Comparison of ENCODE assay signal across 11 cellular contexts in genomic region chr11:69123593-69124545, GRCh38. TPM values are rescaled to one million over a fixed set of nuclear protein-coding genes. Genes with fewer than 3 reads are reported as not detected.
A peak's percentile ranks its signal among the peaks of the same experiment; 100 is the strongest.
DNase-seq lines count a peak whose midpoint lies in the region; ATAC-seq, FAIRE-seq and TF ChIP-seq lines count a peak whose summit lies in the region.
"Had no signal": no experiment of that assay in that cellular context is flagged by ENCODE, and none has a peak within 500 bp of the region (broad histone marks: within the 10 kb centered on the region; RNA-seq: fewer than 3 reads in every experiment).

No MANE protein-coding gene starts in this region.

- FAIRE-seq in kidney (lab: Jason Lieb, UNC), result no peak

- intact Hi-C loops in heart left ventricle (cut with DNase I), result loop anchor here in 5 of 10 donors (5.0 to 10.0 kb wide), 5 partner anchors 161 to 518 kb away; partner anchors contain the start of genes CCND1 (in 2 of the 5) and MYEOV (in 1 of the 5)
- intact Hi-C loops in left cardiac atrium (cut with DNase I), result loop anchor here in 1 of 2 donors (2.0 to 10.0 kb wide), 2 partner anchors 173 to 321 kb away; no protein-coding TSS in a partner anchor
- intact Hi-C loops in kidney (cut with DNase I), result no loop called here

- peak overlapping the region; percentile 8 for H3K27ac Mint-ChIP-seq in activated T-helper 17 cell treated with anti-CD3 and anti-CD28 coated beads, Interleukin-2, amount 50 U/mL, for 72 hours

- H3K9me3 Mint-ChIP-seq in activated T-helper 17 cell treated with anti-CD3 and anti-CD28 coated beads, Interleukin-2, amount 50 U/mL, for 72 hours, result peaks cover under 1% of the 10 kb centered on the region

- H3K27ac ChIP-seq in heart left ventricle (peak overlapping the region in 9 of 12 donors; percentile 42 to 75 (median 70)), kidney (ENCODE audit: low read depth in 2 of 2, low read length in 2 of 2) (peak overlapping the region; percentile 47 to 89), suprapubic skin (peak overlapping the region; percentile 76)

- no peaks in the 10 kb centered on the region for H3K27me3 ChIP-seq in heart left ventricle
- no peaks in the 10 kb centered on the region for H3K27me3 ChIP-seq in suprapubic skin
- H3K27me3 ChIP-seq in MG63, result no peaks in the 10 kb centered on the region
- H3K27me3 ChIP-seq: ascending aorta, tibial nerve had no signal

- peak overlapping the region in 1 of 2 donors; percentile 58 for H3K9ac ChIP-seq in kidney (ENCODE audit: low read length in 2 of 2)

- peak overlapping the region in 1 of 12 donors; percentile 10 for H3K4me3 ChIP-seq in heart left ventricle
- H3K4me3 ChIP-seq in kidney (ENCODE audit: low read length in 2 of 2), result no peak overlapping the region
- H3K4me3 ChIP-seq in suprapubic skin, result peak overlapping the region; percentile 18
- no peak overlapping the region for H3K4me3 ChIP-seq in MG63

- H3K36me3 Mint-ChIP-seq in activated T-helper 17 cell treated with anti-CD3 and anti-CD28 coated beads, Interleukin-2, amount 50 U/mL, for 72 hours (ENCODE audit: low read depth), result no peaks in the 10 kb centered on the region

- no peak for DNase-seq in heart left ventricle
- no peak for DNase-seq in left cardiac atrium
- peak; percentile 73 for DNase-seq in kidney
- DNase-seq in suprapubic skin (ENCODE audit: low spot score in 2 of 2), result peak in 1 of 2 donors; percentile 64
- no peak for DNase-seq in MG63
- DNase-seq in HUDEP-2 (lab: John Stamatoyannopoulos, UW; ENCODE audit: unreplicated experiment in 76 of 76), result no peak
- DNase-seq: NCI-H1105 had no signal

- peak in 1 of 4 donors; percentile 2 for ATAC-seq in heart left ventricle
- no peak for ATAC-seq in left cardiac atrium
- peak; percentile 5 for ATAC-seq in activated T-helper 17 cell treated with anti-CD3 and anti-CD28 coated beads, Interleukin-2, amount 50 U/mL, for 72 hours (replicated peaks)
- no peak for ATAC-seq in HG02623 (IDR thresholded peaks at IDR 0.05; ENCODE audit: unreplicated experiment)

- 84 to 89% (median 87%) methylated on average over 23 to 27 of the region's 27 CpGs for WGBS in heart left ventricle, 4 donors
- WGBS in suprapubic skin, result 76% methylated on average over 24 of the region's 27 CpGs

- H3K4me1 ChIP-seq in heart left ventricle, result peaks cover 10 to 27% (median 18%) of the 10 kb centered on the region in 12 donors
- H3K4me1 ChIP-seq in kidney (ENCODE audit: control insufficient read depth in 1 of 2, insufficient read depth in 1 of 2, low read depth in 1 of 2, low read length in 2 of 2), result peaks cover 25 to 35% of the 10 kb centered on the region in 2 donors
- peaks cover 33% of the 10 kb centered on the region for H3K4me1 ChIP-seq in suprapubic skin

- TF ChIP-seq POLR2A in heart left ventricle (IDR thresholded peaks at IDR 0.05), result no peak
- no peak for TF ChIP-seq POLR2A in suprapubic skin (IDR thresholded peaks at IDR 0.05)

- peaks cover 11% of the 10 kb centered on the region for H3K4me1 Mint-ChIP-seq in activated T-helper 17 cell treated with anti-CD3 and anti-CD28 coated beads, Interleukin-2, amount 50 U/mL, for 72 hours

- TF ChIP-seq EP300 in suprapubic skin (IDR thresholded peaks at IDR 0.05), result no peak

- peak overlapping the region; percentile 30 for H3K4me3 Mint-ChIP-seq in activated T-helper 17 cell treated with anti-CD3 and anti-CD28 coated beads, Interleukin-2, amount 50 U/mL, for 72 hours

- H3K9me3 ChIP-seq in heart left ventricle (peaks cover 0 to 18% (median 1%) of the 10 kb centered on the region in 12 donors), kidney (ENCODE audit: control insufficient read depth in 1 of 2, low read length in 2 of 2) (peaks cover 0 to 12% of the 10 kb centered on the region in 2 donors), suprapubic skin (no peaks in the 10 kb centered on the region), MG63 (peaks cover 5% of the 10 kb centered on the region; the same call in 1 of the 2 replicates)
- H3K9me3 ChIP-seq: ascending aorta had no signal

- H3K27me3 Mint-ChIP-seq in activated T-helper 17 cell treated with anti-CD3 and anti-CD28 coated beads, Interleukin-2, amount 50 U/mL, for 72 hours, result no peaks in the 10 kb centered on the region

- no peaks in the 10 kb centered on the region for H3K36me3 ChIP-seq in heart left ventricle
- H3K36me3 ChIP-seq in kidney (ENCODE audit: control insufficient read depth in 1 of 2, insufficient read depth in 2 of 2, low read length in 2 of 2), result no peaks in the 10 kb centered on the region
- no peaks in the 10 kb centered on the region for H3K36me3 ChIP-seq in suprapubic skin
- no peaks in the 10 kb centered on the region for H3K36me3 ChIP-seq in MG63
- H3K36me3 ChIP-seq: ascending aorta, tibial nerve had no signal

- TF ChIP-seq CTCF in heart left ventricle (IDR thresholded peaks at IDR 0.05) (no peak), kidney (IDR thresholded peaks at IDR 0.05; ENCODE audit: borderline replicate concordance, extremely low read depth, insufficient read depth) (no peak), suprapubic skin (IDR thresholded peaks at IDR 0.05) (no peak)

RNA-seq across cellular contexts. Expression of gene SMIM38, which starts 31.9 kb away (rescaled TPM):
- total RNA-seq in heart left ventricle, result under 1 TPM in 8 of 9 donors, not detected in 1; 0.08 to 0.35 (median 0.15) TPM
- polyA plus RNA-seq in heart left ventricle, result under 1 TPM; 0.08 to 0.15 TPM
- under 1 TPM in 1 of 2 donors, not detected in 1; 0.18 TPM for total RNA-seq in left cardiac atrium
- 1 to 10 TPM in 1 of 2 donors, under 1 TPM in 1; 0.26 to 4.7 TPM for total RNA-seq in activated T-helper 17 cell treated with anti-CD3 and anti-CD28 coated beads, Interleukin-2, amount 50 U/mL, for 72 hours
- 0.63 TPM for total RNA-seq in kidney
- 0.19 TPM for polyA plus RNA-seq in kidney (ENCODE audit: insufficient read depth, low read depth, low replicate concordance)
- total RNA-seq in suprapubic skin, result 1 to 10 TPM in 1 of 4 donors, under 1 TPM in 2, not detected in 1; 0.26 to 3.1 (median 0.31) TPM
- not detected in 2 replicates for total RNA-seq in MG63 (2014; rRNA removed; shearing (Covaris generic); ENCODE audit: low replicate concordance)
